In genomic region chr6:34547921-34548644, GRCh38 we compare ENCODE assay signal across 31 cellular contexts. TPM values are rescaled to one million over a fixed set of nuclear protein-coding genes. Genes with fewer than 3 reads are reported as not detected.
DNase-seq lines count a peak whose midpoint lies in the region; ATAC-seq, FAIRE-seq and TF ChIP-seq lines count a peak whose summit lies in the region.
"Had no signal": no experiment of that assay in that cellular context is flagged by ENCODE, and none has a peak within 500 bp of the region (broad histone marks: within the 10 kb centered on the region; RNA-seq: fewer than 3 reads in every experiment).

No MANE protein-coding gene starts in this region.

- H3K27ac ChIP-seq in HepG2 (ENCODE audit: extremely low read length, insufficient read depth, low read length) (no peak overlapping the region), right lobe of liver (no peak overlapping the region), colonic mucosa (peak overlapping the region; percentile 77), neural progenitor cell (no peak overlapping the region)
- H3K27ac ChIP-seq: gastroesophageal sphincter, neutrophil, sigmoid colon, SK-N-MC, tibial nerve had no signal

- TF ChIP-seq CTCF in HepG2 (CRISPR knock-in tag; IDR thresholded peaks at IDR 0.05): no peak
- no peak for TF ChIP-seq CTCF in right lobe of liver (IDR thresholded peaks at IDR 0.05)
- TF ChIP-seq CTCF in colonic mucosa (IDR thresholded peaks at IDR 0.05): no peak
- TF ChIP-seq CTCF in neural progenitor cell (IDR thresholded peaks at IDR 0.05): no peak

- TF ChIP-seq POLR2A in HepG2 (IDR thresholded peaks at IDR 0.05; ENCODE audit: insufficient read depth in 1 of 2, low read depth in 2 of 2, low read length in 2 of 2) (no peak), right lobe of liver (IDR thresholded peaks at IDR 0.05) (no peak)

- no peaks in the 10 kb centered on the region for H3F3A ChIP-seq in neural progenitor cell (ENCODE audit: low read depth)

- in situ Hi-C loops in HepG2 (cut with HindIII; ENCODE audit: extremely low pct_ligation_motif_present, low pct_unique_long_range_greater_than_20kb): no loop called here

- no peak overlapping the region for H3K4me3 ChIP-seq in HepG2 (replicated peaks in 1 of 3; ENCODE audit: insufficient read depth in 1 of 3, low read depth in 2 of 3, low read length in 3 of 3)
- H3K4me3 ChIP-seq in right lobe of liver: no peak overlapping the region
- no peak overlapping the region for H3K4me3 ChIP-seq in colonic mucosa
- no peak overlapping the region for H3K4me3 ChIP-seq in neural progenitor cell
- H3K4me3 ChIP-seq: gastroesophageal sphincter, sigmoid colon, SK-N-MC, tibial nerve had no signal

- peaks cover 34% of the 10 kb centered on the region for H3K4me1 Mint-ChIP-seq in neural progenitor cell
- H3K4me1 Mint-ChIP-seq: activated naive CD8-positive, alpha-beta T cell treated with anti-CD3 and anti-CD28 coated beads, Interleukin-2, amount 10 ng/mL, durations not matched to agents 7 days and 5 days; memory B cell had no signal

- no peak overlapping the region for H3K4me3 Mint-ChIP-seq in neural progenitor cell
- H3K4me3 Mint-ChIP-seq: activated naive CD8-positive, alpha-beta T cell treated with anti-CD3 and anti-CD28 coated beads, Interleukin-2, amount 10 ng/mL, durations not matched to agents 7 days and 5 days; CD4-positive, alpha-beta T cell; H9; memory B cell; T-helper 1 cell treated with Interleukin-12 subunit alpha and Interleukin-12 subunit beta and Interleukin-4 antibody, amounts not matched to agents 30 μg/mL and 1 μg/mL, for 36 hours had no signal

- intact Hi-C loops in HepG2 (cut with micrococcal nuclease; ENCODE audit: unreplicated experiment): no loop called here
- intact Hi-C loops in right lobe of liver (cut with DNase I): no loop called here
- intact Hi-C loops in colonic mucosa (cut with DNase I): no loop called here

- H3K27me3 ChIP-seq in HepG2 (ENCODE audit: control insufficient read depth in 1 of 2, insufficient read depth in 2 of 2, low read length in 2 of 2): peaks cover 45 to 90% of the 10 kb centered on the region in 2 experiments
- H3K27me3 ChIP-seq in right lobe of liver: no peaks in the 10 kb centered on the region
- H3K27me3 ChIP-seq in colonic mucosa: no peaks in the 10 kb centered on the region
- H3K27me3 ChIP-seq in neural progenitor cell: no peaks in the 10 kb centered on the region
- H3K27me3 ChIP-seq: gastroesophageal sphincter, neutrophil, sigmoid colon, tibial nerve had no signal

- H3K4me2 ChIP-seq in HepG2 (ENCODE audit: low read depth, low read length) (peak overlapping the region; percentile 28; the same call in 1 of the 2 replicates), neural progenitor cell (no peak overlapping the region)

- H3K4me1 ChIP-seq in HepG2 (ENCODE audit: insufficient read depth, low read length) (peaks cover 22% of the 10 kb centered on the region), right lobe of liver (peaks cover 0 to 10% (median 0%) of the 10 kb centered on the region in 4 donors), colonic mucosa (peaks cover 7% of the 10 kb centered on the region), neural progenitor cell (peaks cover 5% of the 10 kb centered on the region)

- FAIRE-seq in HepG2 (lab: Jason Lieb, UNC): no peak
- FAIRE-seq: A204.1 had no signal

- H3K27ac Mint-ChIP-seq in neural progenitor cell: peak overlapping the region; percentile 18
- H3K27ac Mint-ChIP-seq: activated naive CD8-positive, alpha-beta T cell treated with anti-CD3 and anti-CD28 coated beads, Interleukin-2, amount 10 ng/mL, durations not matched to agents 7 days and 5 days; CD4-positive, alpha-beta T cell; memory B cell; T-helper 1 cell treated with Interleukin-12 subunit alpha and Interleukin-12 subunit beta and Interleukin-4 antibody, amounts not matched to agents 30 μg/mL and 1 μg/mL, for 36 hours had no signal

- POLR2A ChIA-PET in HepG2 (lab: Yijun Ruan, JAX): no interaction called here

- no peaks in the 10 kb centered on the region for H3K9me3 ChIP-seq in HepG2 (ENCODE audit: low read length)
- no peaks in the 10 kb centered on the region for H3K9me3 ChIP-seq in right lobe of liver
- H3K9me3 ChIP-seq in colonic mucosa: no peaks in the 10 kb centered on the region
- no peaks in the 10 kb centered on the region for H3K9me3 ChIP-seq in neural progenitor cell (ENCODE audit: low read depth)
- H3K9me3 ChIP-seq: gastroesophageal sphincter, neutrophil, sigmoid colon, tibial nerve had no signal

- TF ChIP-seq RAD21 in HepG2 (CRISPR knock-in tag; IDR thresholded peaks at IDR 0.05): no peak

- H3K36me3 ChIP-seq in HepG2 (replicated peaks in 1 of 2; ENCODE audit: control insufficient read depth in 1 of 2, insufficient read depth in 2 of 2, low read length in 2 of 2) (no peaks in the 10 kb centered on the region), right lobe of liver (no peaks in the 10 kb centered on the region), colonic mucosa (no peaks in the 10 kb centered on the region), neural progenitor cell (no peaks in the 10 kb centered on the region)
- H3K36me3 ChIP-seq: gastroesophageal sphincter, neutrophil, sigmoid colon, tibial nerve had no signal

- CTCF ChIA-PET in HepG2 (lab: Yijun Ruan, JAX; ENCODE audit: low intra/inter-chr PET ratio, low total read pairs): no interaction called here

- no peaks in the 10 kb centered on the region for H3K36me3 Mint-ChIP-seq in neural progenitor cell
- H3K36me3 Mint-ChIP-seq: activated naive CD8-positive, alpha-beta T cell treated with anti-CD3 and anti-CD28 coated beads, Interleukin-2, amount 10 ng/mL, durations not matched to agents 7 days and 5 days; memory B cell had no signal

- DNase-seq in HepG2 (ENCODE audit: low spot score) (no peak), right lobe of liver (no peak), colonic mucosa (peak; percentile 78), neural progenitor cell (ENCODE audit: low spot score) (no peak), germinal center (ENCODE audit: low spot score) (no peak), NCI-H1694 treated with DMSO at 0.1 percent for 48 hours (lab: John Stamatoyannopoulos, UW) (no peak)
- DNase-seq: activated CD4-positive, alpha-beta T cell treated with anti-CD3 and anti-CD28 coated beads, Interleukin-2, amount 50 U/mL, for 48 hours; activated gamma-delta T cell treated with Interleukin-2 at 50 U/mL for 16 hours; activated naive CD8-positive, alpha-beta T cell treated with anti-CD3 and anti-CD28 coated beads, Interleukin-2, amount 10 ng/mL, durations not matched to agents 7 days and 5 days; activated T-cell treated with anti-CD3 and anti-CD28 coated beads, Interleukin-2, amount 50 U/mL, for 48 hours; AML-193; aorta; CD4-positive, alpha-beta T cell; DMS 273 treated with DMSO at 0.1 percent for 48 hours; EL; H9; hippocampal formation; Kasumi-1; NCI-H446 treated with DMSO at 0.1 percent for 48 hours; sigmoid colon; stimulated activated CD4-positive, alpha-beta T cell treated with anti-CD3 and anti-CD28 coated beads, Interleukin-4, amount 100 ng/mL, for 1 hour had no signal

- no peaks in the 10 kb centered on the region; the same call in 1 of the 2 replicates for H4K20me1 ChIP-seq in HepG2 (ENCODE audit: insufficient read depth, low read length)
- no peaks in the 10 kb centered on the region for H4K20me1 ChIP-seq in neural progenitor cell (ENCODE audit: low read depth)

- H3K79me2 ChIP-seq in HepG2 (ENCODE audit: insufficient read depth, low read length): no peaks in the 10 kb centered on the region
- H3K79me2 ChIP-seq in neural progenitor cell (ENCODE audit: low read depth): no peaks in the 10 kb centered on the region

- no peak overlapping the region for H3K9ac ChIP-seq in HepG2 (ENCODE audit: insufficient read depth, low read depth, low read length)
- H3K9ac ChIP-seq in colonic mucosa (ENCODE audit: low read depth in 2 of 2, low read length in 2 of 2): peak overlapping the region in 1 of 2 donors; percentile 53
- H3K9ac ChIP-seq in neural progenitor cell: no peak overlapping the region

- peaks cover 8% of the 10 kb centered on the region for H3K27me3 Mint-ChIP-seq in neural progenitor cell (ENCODE audit: insufficient read depth, low read depth)
- H3K27me3 Mint-ChIP-seq: CD4-positive, alpha-beta T cell had no signal

- H3K9me3 Mint-ChIP-seq in neural progenitor cell: no peaks in the 10 kb centered on the region
- H3K9me3 Mint-ChIP-seq: activated naive CD8-positive, alpha-beta T cell treated with anti-CD3 and anti-CD28 coated beads, Interleukin-2, amount 10 ng/mL, durations not matched to agents 7 days and 5 days; CD4-positive, alpha-beta T cell; H9; memory B cell; T-helper 1 cell treated with Interleukin-12 subunit alpha and Interleukin-12 subunit beta and Interleukin-4 antibody, amounts not matched to agents 30 μg/mL and 1 μg/mL, for 36 hours had no signal

- H2AFZ ChIP-seq in HepG2 (ENCODE audit: low read length) (no peak overlapping the region), neural progenitor cell (replicated peaks) (no peak overlapping the region)

- no TSS peak for BruUV-seq in HepG2 (replicated peaks; lab: Mats Ljungman, UMichigan)

- 35% methylated on average over 5 of the region's 8 CpGs for WGBS in HepG2 (ENCODE audit: low lambda C conversion rate)
- 83% methylated on average over 1 of the region's 8 CpGs for WGBS in right lobe of liver (ENCODE audit: insufficient coverage, low coverage, low lambda C conversion rate, missing lambda C conversion rate)

- ATAC-seq in HepG2 (no peak; the same call in 2 of the 3 replicates), right lobe of liver (no peak), GM21526 (IDR thresholded peaks at IDR 0.05; ENCODE audit: low FRiP score, unreplicated experiment) (no peak), esophagus mucosa (no peak)
- ATAC-seq: gastroesophageal sphincter had no signal

- TF ChIP-seq EP300 in HepG2 (IDR thresholded peaks at IDR 0.05; ENCODE audit: low read depth in 2 of 2, low read length in 2 of 2) (no peak), HepG2 (CRISPR knock-in tag; IDR thresholded peaks at IDR 0.05; ENCODE audit: borderline replicate concordance) (no peak)

RNA-seq across cellular contexts. Expression of gene SPDEF, which starts 8.0 kb away (rescaled TPM):
- not detected in 2 replicates for total RNA-seq in HepG2 (2016; rRNA removed; fragmentation: Illumina TruSeq; extraction: Trizol)
- total RNA-seq in HepG2 (2016; cell fraction: cytosol; rRNA removed; fragmentation: Illumina TruSeq; extraction: Trizol; ENCODE audit: low read depth): not detected in 2 replicates
- total RNA-seq in HepG2 (2016; cell fraction: insoluble cytoplasmic fraction; rRNA removed; fragmentation: Illumina TruSeq; extraction: Trizol): not detected in 2 replicates
- not detected in 2 replicates for total RNA-seq in HepG2 (2016; cell fraction: membrane; rRNA removed; fragmentation: Illumina TruSeq; extraction: Trizol)
- not detected in 2 replicates for total RNA-seq in HepG2 (2016; cell fraction: nucleus; rRNA removed; fragmentation: Illumina TruSeq; extraction: Trizol)
- 0.03 TPM in 1 of 2 replicates, not detected in the other for polyA plus RNA-seq in HepG2 (2011; rRNA removed)
- polyA plus RNA-seq in HepG2 (2011; cell fraction: cytosol; rRNA removed): not detected in 2 replicates
- 0.07 and 0.08 TPM in 2 replicates for polyA plus RNA-seq in HepG2 (2011; cell fraction: nucleus; rRNA removed)
- not detected in 2 replicates for polyA plus RNA-seq in HepG2 (2012)
- not detected in 2 replicates for polyA plus RNA-seq in HepG2 (2016; cell fraction: cytosol; fragmentation: Illumina TruSeq; extraction: Trizol; ENCODE audit: low read depth)
- polyA plus RNA-seq in HepG2 (2016; cell fraction: insoluble cytoplasmic fraction; fragmentation: Illumina TruSeq; extraction: Trizol; ENCODE audit: low read depth): not detected in 2 replicates
- not detected in 2 replicates for polyA plus RNA-seq in HepG2 (2016; cell fraction: membrane; fragmentation: Illumina TruSeq; extraction: Trizol; ENCODE audit: low read depth)
- polyA plus RNA-seq in HepG2 (2016; cell fraction: nucleus; fragmentation: Illumina TruSeq; extraction: Trizol; ENCODE audit: insufficient read depth, low read depth): not detected in 2 replicates
- polyA minus RNA-seq in HepG2 (2011; rRNA and poly(A)+ RNA removed; ENCODE audit: low replicate concordance): not detected in 2 replicates
- not detected in 2 replicates for polyA minus RNA-seq in HepG2 (2011; cell fraction: cytosol; rRNA and poly(A)+ RNA removed)
- polyA minus RNA-seq in HepG2 (2011; cell fraction: nucleus; rRNA and poly(A)+ RNA removed): not detected in 2 replicates
- not detected for total RNA-seq in right lobe of liver
- 100 to 1,000 TPM in 1 of 2 donors, 10 to 100 TPM in 1; 71.0 to 102 TPM for total RNA-seq in colonic mucosa
- total RNA-seq in neural progenitor cell (ENCODE audit: low replicate concordance): 0.50 TPM in 1 of 2 replicates, not detected in the other
- total RNA-seq in esophagus mucosa: 0.44 TPM
- total RNA-seq: activated naive CD8-positive, alpha-beta T cell treated with anti-CD3 and anti-CD28 coated beads, Interleukin-2, amount 10 ng/mL, durations not matched to agents 7 days and 5 days; posterior vena cava; tibial nerve had no signal

Comparison
In these comparisons a context has a peak if more than half of its experiments do, and no peak if none do; other contexts are left out.
1. RNA of gene SPDEF, which starts 8.0 kb away (total RNA-seq): 71.0 to 102 TPM in colonic mucosa; 0.44 TPM in esophagus mucosa (single experiment), not detected in HepG2, not detected in right lobe of liver and 0.50 TPM in neural progenitor cell; every median in the first group is over 10 times any median in the second.